ENCODE assay signal across 8 cellular contexts in genomic region chr1:161621181-161622000, GRCh38. TPM values are rescaled to one million over a fixed set of nuclear protein-coding genes. Genes with fewer than 3 reads are reported as not detected.
DNase-seq lines count a peak whose midpoint lies in the region; ATAC-seq, FAIRE-seq and TF ChIP-seq lines count a peak whose summit lies in the region.
"Not testable (repeated sequence)": the region's sequence is repeated elsewhere in the genome, so short reads cannot be mapped to it uniquely, and the experiment has no call there.

No MANE protein-coding gene starts in this region.

- H3K4me2 ChIP-seq in keratinocyte (ENCODE audit: control insufficient read depth, extremely low read depth, insufficient read depth, low read depth, low read length), result peak overlapping the region; percentile 70

- in situ Hi-C loops in gastrocnemius medialis (cut with MboI; ENCODE audit: low sequenced_read_pairs in 4 of 4), result loop anchor here in 1 of 4 donors (25.0 kb wide), 1 partner anchor 116 kb away; the partner anchor contains the start of gene DUSP12

- WGBS in tibial nerve, 2 donors, result 5 to 7% methylated on average over 32 to 41 of the region's 41 CpGs

- not testable (repeated sequence) for H4K20me1 ChIP-seq in keratinocyte (ENCODE audit: control insufficient read depth, extremely low read depth, insufficient read depth, low read length)

- ATAC-seq in HG02973 (IDR thresholded peaks at IDR 0.05; ENCODE audit: unreplicated experiment), result peak; percentile 44
- not testable (repeated sequence) for ATAC-seq in gastrocnemius medialis

- not testable (repeated sequence) for H3K36me3 ChIP-seq in keratinocyte (ENCODE audit: control insufficient read depth in 2 of 2, extremely low read depth in 1 of 2, insufficient read depth in 2 of 2, low read length in 2 of 2); gastrocnemius medialis; tibial nerve

- not testable (repeated sequence) for H3K79me2 ChIP-seq in keratinocyte (ENCODE audit: control insufficient read depth, insufficient read depth, low read length)

- not testable (repeated sequence) for TF ChIP-seq CTCF in GM12865 (IDR thresholded peaks at IDR 0.05; ENCODE audit: insufficient read depth, low read depth, low read length, missing control alignments); keratinocyte (optimal IDR thresholded peaks at IDR 0.05 in 1 of 3, IDR thresholded peaks at IDR 0.05 in 1 of 3, conservative IDR thresholded peaks at IDR 0.05 in 1 of 3; ENCODE audit: extremely low read depth in 1 of 3, insufficient read depth in 2 of 3, low read length in 3 of 3); gastrocnemius medialis (IDR thresholded peaks at IDR 0.05 in 4 of 5, conservative IDR thresholded peaks at IDR 0.05 in 1 of 5); tibial nerve (IDR thresholded peaks at IDR 0.05)

- dilution Hi-C loops in keratinocyte (cut with MboI; ENCODE audit: extremely low pct_ligation_motif_present, low sequenced_read_pairs), result not testable (repeated sequence)

- TF ChIP-seq EP300 in tibial nerve (IDR thresholded peaks at IDR 0.05), result peak in 1 of 2 donors; percentile 39

- H3K4me3 ChIP-seq in GM12865 (ENCODE audit: low read depth, low read length) (peak overlapping the region; percentile 62), keratinocyte (ENCODE audit: control insufficient read depth in 2 of 3, extremely low read depth in 1 of 3, insufficient read depth in 2 of 3, low read depth in 1 of 3, low read length in 3 of 3) (peak overlapping the region; percentile 44 to 58 (median 52)), gastrocnemius medialis (peak overlapping the region in 3 of 4 donors; percentile 18 to 38 (median 31)), tibial nerve (peak overlapping the region; percentile 23 to 55 (median 43))

- peak; percentile 90 for DNase-seq in GM12865 (ENCODE audit: low read depth)
- DNase-seq in NOMO-1 treated with dmso at 0.1 percent for 144 hours (lab: John Stamatoyannopoulos, UW; ENCODE audit: unreplicated experiment), result peak; percentile 33
- peak; percentile 70 for DNase-seq in activated CD8-positive, alpha-beta memory T cell treated with anti-CD3 and anti-CD28 coated beads, Interleukin-2, amount 50 U/mL, for 4 hours
- DNase-seq in ecto neural progenitor cell (ENCODE audit: low spot score), result peak; percentile 81
- DNase-seq in keratinocyte (ENCODE audit: low read depth, low spot score), result peak; percentile 73
- not testable (repeated sequence) for DNase-seq in gastrocnemius medialis
- DNase-seq in tibial nerve (ENCODE audit: low spot score in 2 of 2), result peak in 1 of 2 donors; percentile 58

- H3K27me3 ChIP-seq in keratinocyte (ENCODE audit: control insufficient read depth, extremely low read depth, insufficient read depth, low read length); tibial nerve: not testable (repeated sequence)
- H3K27me3 ChIP-seq in gastrocnemius medialis, result peaks cover 6 to 15% (median 9%) of the 10 kb centered on the region in 3 donors

- not testable (repeated sequence) for H3K9me3 ChIP-seq in keratinocyte (ENCODE audit: control insufficient read depth, low read depth, low read length); gastrocnemius medialis; tibial nerve

- intact Hi-C loops in gastrocnemius medialis (cut with DNase I; ENCODE audit: low total_unique reads), result not testable (repeated sequence)

- peak; percentile 73 for FAIRE-seq in keratinocyte (lab: Jason Lieb, UNC)

- not testable (repeated sequence) for H3K9me1 ChIP-seq in keratinocyte (ENCODE audit: control insufficient read depth, extremely low read depth, insufficient read depth, low read length)

- peak overlapping the region; percentile 71 for H3K9ac ChIP-seq in keratinocyte (ENCODE audit: control insufficient read depth, extremely low read depth, insufficient read depth, low read length)

- H2AFZ ChIP-seq in keratinocyte (ENCODE audit: control insufficient read depth, low read length), result peak overlapping the region; percentile 65

- H3K27ac ChIP-seq in keratinocyte (ENCODE audit: control insufficient read depth, insufficient read depth, low read length) (peak overlapping the region; percentile 51), tibial nerve (peak overlapping the region in 3 of 4 donors; percentile 6 to 70 (median 21))
- H3K27ac ChIP-seq in gastrocnemius medialis, result not testable (repeated sequence)

- not testable (repeated sequence) for TF ChIP-seq POLR2A in gastrocnemius medialis (IDR thresholded peaks at IDR 0.05); tibial nerve (IDR thresholded peaks at IDR 0.05)

- H3K4me1 ChIP-seq in keratinocyte (ENCODE audit: control insufficient read depth, extremely low read depth, insufficient read depth, low read length); gastrocnemius medialis; tibial nerve: not testable (repeated sequence)

RNA-seq across cellular contexts. Expression of gene FCGR3B, which starts 9.6 kb away (rescaled TPM):
- polyA plus RNA-seq in keratinocyte, result not detected in 3 replicates
- not detected for polyA plus RNA-seq in keratinocyte (2011; ENCODE audit: low read depth)
- polyA plus RNA-seq in keratinocyte (2011; cell fraction: cytosol; rRNA removed), result not detected in 2 replicates
- not detected in 2 replicates for polyA plus RNA-seq in keratinocyte (2011; cell fraction: nucleus; rRNA removed)
- polyA plus RNA-seq in keratinocyte (2012; ENCODE audit: low replicate concordance), result not detected in 2 replicates
- polyA minus RNA-seq in keratinocyte, result not detected in 3 replicates
- not detected for polyA minus RNA-seq in keratinocyte (2011; cell fraction: cytosol; rRNA and poly(A)+ RNA removed)
- not detected in 2 replicates for polyA minus RNA-seq in keratinocyte (2011; cell fraction: nucleus; rRNA and poly(A)+ RNA removed)
- total RNA-seq in gastrocnemius medialis (1 to 10 TPM in 1 of 4 donors, under 1 TPM in 3; 0.38 to 1.2 (median 0.42) TPM), tibial nerve (1 to 10 TPM in 2 of 4 donors, under 1 TPM in 1, not detected in 1; 0.63 to 2.8 (median 1.8) TPM)

RNA-seq across cellular contexts. Expression of gene FCGR2B, which starts 41.6 kb away (rescaled TPM):
- polyA plus RNA-seq in keratinocyte, result 0.01 TPM in 1 of 3 replicates, not detected in the others
- not detected for polyA plus RNA-seq in keratinocyte (2011; ENCODE audit: low read depth)
- polyA plus RNA-seq in keratinocyte (2011; cell fraction: cytosol; rRNA removed), result not detected in 2 replicates
- polyA plus RNA-seq in keratinocyte (2011; cell fraction: nucleus; rRNA removed), result not detected in 2 replicates
- not detected in 2 replicates for polyA plus RNA-seq in keratinocyte (2012; ENCODE audit: low replicate concordance)
- not detected in 3 replicates for polyA minus RNA-seq in keratinocyte
- polyA minus RNA-seq in keratinocyte (2011; cell fraction: cytosol; rRNA and poly(A)+ RNA removed), result not detected
- polyA minus RNA-seq in keratinocyte (2011; cell fraction: nucleus; rRNA and poly(A)+ RNA removed), result not detected in 2 replicates
- 1 to 10 TPM; 4.8 to 9.4 (median 5.8) TPM for total RNA-seq in gastrocnemius medialis
- total RNA-seq in tibial nerve, result 10 to 100 TPM; 18.6 to 50.9 (median 32.3) TPM
